ENCODE assay signal across 17 cellular contexts in genomic region chr20:38008233-38008944, GRCh38. TPM values are rescaled to one million over a fixed set of nuclear protein-coding genes. Genes with fewer than 3 reads are reported as not detected.
DNase-seq lines count a peak whose midpoint lies in the region; ATAC-seq and TF ChIP-seq lines count a peak whose summit lies in the region.
"Had no signal": no experiment of that assay in that cellular context is flagged by ENCODE, and none has a peak within 500 bp of the region (broad histone marks: within the 10 kb centered on the region; RNA-seq: fewer than 3 reads in every experiment).

No MANE protein-coding gene starts in this region.

- no peaks in the 10 kb centered on the region for H3K9me3 Mint-ChIP-seq in activated naive CD4-positive, alpha-beta T cell treated with anti-CD3 and anti-CD28 coated beads, Interleukin-2, amount 10 ng/mL, durations not matched to agents 7 days and 5 days
- H3K9me3 Mint-ChIP-seq in stimulated activated effector memory CD8-positive, alpha-beta T cell treated with anti-CD3 and anti-CD28 coated beads, Interleukin-12 subunit alpha, Interleukin-12 subunit beta, amount 100 ng/mL, for 72 hours, result no peaks in the 10 kb centered on the region
- H3K9me3 Mint-ChIP-seq in Calu3 (ENCODE audit: low read depth, unreplicated experiment), result no peaks in the 10 kb centered on the region
- H3K9me3 Mint-ChIP-seq: CD14-positive monocyte; CD4-positive, alpha-beta memory T cell; H9; IgD-negative memory B cell had no signal

- TF ChIP-seq CTCF in Calu3 (IDR thresholded peaks at IDR 0.05; ENCODE audit: unreplicated experiment), result no peak

- H3K27me3 Mint-ChIP-seq in activated naive CD4-positive, alpha-beta T cell treated with anti-CD3 and anti-CD28 coated beads, Interleukin-2, amount 10 ng/mL, durations not matched to agents 7 days and 5 days, result no peaks in the 10 kb centered on the region
- H3K27me3 Mint-ChIP-seq in T-helper 17 cell, result no peaks in the 10 kb centered on the region
- H3K27me3 Mint-ChIP-seq in Calu3 (ENCODE audit: unreplicated experiment), result no peaks in the 10 kb centered on the region
- H3K27me3 Mint-ChIP-seq: CD4-positive, alpha-beta memory T cell; IgD-negative memory B cell had no signal

- H3K4me3 Mint-ChIP-seq in activated naive CD4-positive, alpha-beta T cell treated with anti-CD3 and anti-CD28 coated beads, Interleukin-2, amount 10 ng/mL, durations not matched to agents 7 days and 5 days, result no peak overlapping the region
- H3K4me3 Mint-ChIP-seq in T-helper 17 cell (no peak overlapping the region), Calu3 (ENCODE audit: low read depth, unreplicated experiment) (no peak overlapping the region)
- no peak overlapping the region for H3K4me3 Mint-ChIP-seq in stimulated activated effector memory CD8-positive, alpha-beta T cell treated with anti-CD3 and anti-CD28 coated beads, Interleukin-12 subunit alpha, Interleukin-12 subunit beta, amount 100 ng/mL, for 72 hours
- H3K4me3 Mint-ChIP-seq: CD14-positive monocyte; CD4-positive, alpha-beta memory T cell; H9; IgD-negative memory B cell had no signal

- ATAC-seq in T-helper 17 cell, result no peak
- peak; percentile 87 for ATAC-seq in esophagus mucosa
- peak; percentile 13 for ATAC-seq in stimulated activated effector memory CD8-positive, alpha-beta T cell treated with anti-CD3 and anti-CD28 coated beads, Interleukin-12 subunit alpha, Interleukin-12 subunit beta, amount 100 ng/mL, for 72 hours
- ATAC-seq: HepG2 had no signal

- peak overlapping the region; percentile 75 for H3K27ac Mint-ChIP-seq in activated naive CD4-positive, alpha-beta T cell treated with anti-CD3 and anti-CD28 coated beads, Interleukin-2, amount 10 ng/mL, durations not matched to agents 7 days and 5 days
- peak overlapping the region; percentile 8 for H3K27ac Mint-ChIP-seq in T-helper 17 cell
- no peak overlapping the region for H3K27ac Mint-ChIP-seq in stimulated activated effector memory CD8-positive, alpha-beta T cell treated with anti-CD3 and anti-CD28 coated beads, Interleukin-12 subunit alpha, Interleukin-12 subunit beta, amount 100 ng/mL, for 72 hours
- no peak overlapping the region for H3K27ac Mint-ChIP-seq in Calu3 (ENCODE audit: unreplicated experiment)
- H3K27ac Mint-ChIP-seq: IgD-negative memory B cell had no signal

- H3K4me1 Mint-ChIP-seq in activated naive CD4-positive, alpha-beta T cell treated with anti-CD3 and anti-CD28 coated beads, Interleukin-2, amount 10 ng/mL, durations not matched to agents 7 days and 5 days, result no peaks in the 10 kb centered on the region
- peaks cover 7% of the 10 kb centered on the region for H3K4me1 Mint-ChIP-seq in T-helper 17 cell
- H3K4me1 Mint-ChIP-seq in stimulated activated effector memory CD8-positive, alpha-beta T cell treated with anti-CD3 and anti-CD28 coated beads, Interleukin-12 subunit alpha, Interleukin-12 subunit beta, amount 100 ng/mL, for 72 hours, result peaks cover 20% of the 10 kb centered on the region
- H3K4me1 Mint-ChIP-seq in Calu3 (ENCODE audit: low read depth, unreplicated experiment), result no peaks in the 10 kb centered on the region
- H3K4me1 Mint-ChIP-seq: CD14-positive monocyte, H9 had no signal

- BruUV-seq in Calu3 (replicated peaks; lab: Mats Ljungman, UMichigan), result no TSS peak

- no peaks in the 10 kb centered on the region for H3K9me3 ChIP-seq in T-helper 17 cell (ENCODE audit: control insufficient read depth, low read length, poor library complexity, severe bottlenecking)
- H3K9me3 ChIP-seq: BLaER1 had no signal

- H3K36me3 Mint-ChIP-seq in activated naive CD4-positive, alpha-beta T cell treated with anti-CD3 and anti-CD28 coated beads, Interleukin-2, amount 10 ng/mL, durations not matched to agents 7 days and 5 days, result peaks cover 35% of the 10 kb centered on the region
- H3K36me3 Mint-ChIP-seq in T-helper 17 cell (ENCODE audit: low read depth) (peaks cover 9% of the 10 kb centered on the region), Calu3 (ENCODE audit: insufficient read depth, unreplicated experiment) (peaks cover 6% of the 10 kb centered on the region)
- H3K36me3 Mint-ChIP-seq in stimulated activated effector memory CD8-positive, alpha-beta T cell treated with anti-CD3 and anti-CD28 coated beads, Interleukin-12 subunit alpha, Interleukin-12 subunit beta, amount 100 ng/mL, for 72 hours, result peaks cover 86% of the 10 kb centered on the region

- intact Hi-C loops in Calu3 (cut with micrococcal nuclease; ENCODE audit: unreplicated experiment), result no loop called here

- DNase-seq in activated naive CD4-positive, alpha-beta T cell treated with anti-CD3 and anti-CD28 coated beads, Interleukin-2, amount 10 ng/mL, durations not matched to agents 7 days and 5 days, result no peak
- DNase-seq in activated naive CD4-positive, alpha-beta T cell treated with Interleukin-2 at 50 U/mL for 16 hours, result no peak
- DNase-seq in T-helper 17 cell (no peak), nucleus accumbens (lab: John Stamatoyannopoulos, UW) (no peak), NCI-H2196 (lab: John Stamatoyannopoulos, UW; ENCODE audit: unreplicated experiment) (no peak), Calu3 (no peak)
- no peak for DNase-seq in stimulated activated effector memory CD8-positive, alpha-beta T cell treated with anti-CD3 and anti-CD28 coated beads, Interleukin-12 subunit alpha, Interleukin-12 subunit beta, amount 100 ng/mL, for 72 hours (ENCODE audit: low spot score in 2 of 2)
- DNase-seq: 8988T; CD4-positive, alpha-beta memory T cell; DMS79 treated with DMSO at 0.1 percent for 48 hours; GF-D8; H9 had no signal

- CTCF ChIA-PET in activated naive CD4-positive, alpha-beta T cell treated with anti-CD3 and anti-CD28 coated beads, Interleukin-2, amount 10 ng/mL, durations not matched to agents 7 days and 5 days (lab: Charles Lee), result interaction anchor here (1.9 kb wide), 1 partner anchor 50 kb away, joined by 4 read pairs; no protein-coding TSS in a partner anchor
- CTCF ChIA-PET in Calu3 (lab: Charles Lee), result interaction anchor here (1.0 kb wide), 1 partner anchor 93 kb away, joined by 8 read pairs; no protein-coding TSS in a partner anchor

RNA-seq across cellular contexts. Expression of gene TTI1, which starts 24.9 kb away (rescaled TPM):
- 10 to 100 TPM; 15.5 to 16.0 TPM for total RNA-seq in T-helper 17 cell
- 8.1 TPM for total RNA-seq in esophagus mucosa
- total RNA-seq in Calu3 (2022), result 54.0 and 57.0 TPM in 2 replicates

RNA-seq across cellular contexts. Expression of gene RPRD1B, which starts 25.2 kb away (rescaled TPM):
- 10 to 100 TPM; 47.7 to 51.2 TPM for total RNA-seq in T-helper 17 cell
- 24.1 TPM for total RNA-seq in esophagus mucosa
- total RNA-seq in Calu3 (2022), result 53.5 and 61.8 TPM in 2 replicates

Comparison
In these comparisons a context has a peak if more than half of its experiments do, and no peak if none do; other contexts are left out.
1. H3K27ac Mint-ChIP-seq: peak in activated naive CD4-positive, alpha-beta T cell treated with anti-CD3 and anti-CD28 coated beads, Interleukin-2, amount 10 ng/mL, durations not matched to agents 7 days and 5 days (single experiment) and T-helper 17 cell (single experiment); none in stimulated activated effector memory CD8-positive, alpha-beta T cell treated with anti-CD3 and anti-CD28 coated beads, Interleukin-12 subunit alpha, Interleukin-12 subunit beta, amount 100 ng/mL, for 72 hours (single experiment) and Calu3 (single experiment).